In the genomic region with DNA sequence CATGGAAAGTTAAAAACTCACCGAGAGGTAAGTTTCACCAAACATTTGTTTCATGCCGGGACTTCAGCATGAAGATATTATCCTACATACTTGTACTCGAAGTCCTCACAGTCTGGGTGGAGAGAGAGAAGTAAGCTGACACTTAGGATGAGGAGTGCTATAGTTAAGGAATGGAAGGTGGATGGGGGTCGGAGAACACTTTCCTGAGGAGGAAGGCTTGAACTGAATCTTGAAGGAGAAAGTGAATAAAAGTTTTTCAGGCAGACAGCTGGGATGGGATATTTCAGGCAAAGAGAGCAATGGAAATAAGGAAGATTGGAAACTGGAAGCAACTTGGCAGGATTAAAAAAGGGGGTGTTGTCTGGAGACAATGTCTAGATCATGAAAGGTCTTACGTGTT, we compare ENCODE assay signal across 16 cellular contexts.
DNase-seq lines count a peak whose midpoint lies in the region; ATAC-seq and TF ChIP-seq lines count a peak whose summit lies in the region.
"Had no signal": no experiment of that assay in that cellular context is flagged by ENCODE, and none has a peak within 500 bp of the region (broad histone marks: within the 10 kb centered on the region; RNA-seq: fewer than 3 reads in every experiment).

No MANE protein-coding gene starts in this region.

- peaks cover 59% of the 10 kb centered on the region for H3K4me1 ChIP-seq in neural progenitor cell
- H3K4me1 ChIP-seq: BLaER1, HAP-1 had no signal

- TF ChIP-seq CTCF in WTC11 (IDR thresholded peaks at IDR 0.05), result no peak
- no peak for TF ChIP-seq CTCF in neural progenitor cell (IDR thresholded peaks at IDR 0.05)

- DNase-seq in left ventricle myocardium superior, result no peak
- DNase-seq in left cardiac atrium, result no peak
- DNase-seq in WTC11 (ENCODE audit: low spot score), result no peak
- DNase-seq in neural progenitor cell (ENCODE audit: low spot score), result no peak
- DNase-seq in LoVo (ENCODE audit: low spot score), result no peak
- DNase-seq in KBM-7, result no peak
- no peak for DNase-seq in DMS53 treated with DMSO at 0.1 percent for 48 hours (lab: John Stamatoyannopoulos, UW; ENCODE audit: unreplicated experiment)
- DNase-seq: AML-193; CD8-positive, alpha-beta memory T cell; DMS53; GM23248 had no signal

- H3K27me3 ChIP-seq in neural progenitor cell, result no peaks in the 10 kb centered on the region
- H3K27me3 ChIP-seq: BLaER1 had no signal

- H3K4me3 Mint-ChIP-seq in WTC11, result no peak overlapping the region
- H3K4me3 Mint-ChIP-seq in neural progenitor cell, result no peak overlapping the region
- H3K4me3 Mint-ChIP-seq: CD8-positive, alpha-beta memory T cell; HFFc6 had no signal

- ATAC-seq in left ventricle myocardium superior (peak; percentile 17), left cardiac atrium (no peak), WTC11 (0 out of 2 replicates have a peak, but pooled peaks have one; percentile 22)
- ATAC-seq: HepG2 had no signal

- no peaks in the 10 kb centered on the region for H3K36me3 ChIP-seq in neural progenitor cell
- H3K36me3 ChIP-seq: HAP-1 had no signal

- H3K36me3 Mint-ChIP-seq in WTC11, result no peaks in the 10 kb centered on the region
- peaks cover 23% of the 10 kb centered on the region for H3K36me3 Mint-ChIP-seq in neural progenitor cell

- CTCF ChIA-PET in WTC11 (lab: Charles Lee), result interaction anchor here (0.9 kb wide), 1 partner anchor 218 kb away, joined by 3 read pairs; no protein-coding TSS in a partner anchor

- intact Hi-C loops in left ventricle myocardium superior (cut with micrococcal nuclease) (no loop called here), left cardiac atrium (cut with DNase I) (no loop called here)

- no peak overlapping the region for H3K9ac ChIP-seq in neural progenitor cell
- H3K9ac ChIP-seq: BLaER1, GM23248 had no signal

- H3K9me3 Mint-ChIP-seq in WTC11 (no peaks in the 10 kb centered on the region), neural progenitor cell (no peaks in the 10 kb centered on the region)
- H3K9me3 Mint-ChIP-seq: CD8-positive, alpha-beta memory T cell; HFFc6 had no signal

- no peak overlapping the region for H3K4me3 ChIP-seq in neural progenitor cell
- H3K4me3 ChIP-seq: BLaER1, GM23248, HAP-1 had no signal

- H3K9me3 ChIP-seq in neural progenitor cell (ENCODE audit: low read depth), result no peaks in the 10 kb centered on the region
- H3K9me3 ChIP-seq: BLaER1, HAP-1 had no signal

- peaks cover 27% of the 10 kb centered on the region for H3F3A ChIP-seq in neural progenitor cell (ENCODE audit: low read depth)

- no peaks in the 10 kb centered on the region for H3K27me3 Mint-ChIP-seq in WTC11 (ENCODE audit: low read depth)
- H3K27me3 Mint-ChIP-seq in neural progenitor cell (ENCODE audit: insufficient read depth, low read depth), result no peaks in the 10 kb centered on the region
- H3K27me3 Mint-ChIP-seq: CD8-positive, alpha-beta memory T cell had no signal

- POLR2A ChIA-PET in WTC11 (lab: Charles Lee), result no interaction called here

- H3K4me1 Mint-ChIP-seq in WTC11, result peaks cover 12% of the 10 kb centered on the region
- peaks cover 42% of the 10 kb centered on the region for H3K4me1 Mint-ChIP-seq in neural progenitor cell
- H3K4me1 Mint-ChIP-seq: CD8-positive, alpha-beta memory T cell had no signal

- H4K20me1 ChIP-seq in neural progenitor cell (ENCODE audit: low read depth), result no peaks in the 10 kb centered on the region
- H4K20me1 ChIP-seq: BLaER1 had no signal

- H3K79me2 ChIP-seq in neural progenitor cell (ENCODE audit: low read depth), result no peaks in the 10 kb centered on the region

- H2AFZ ChIP-seq in neural progenitor cell (replicated peaks), result no peak overlapping the region
- H2AFZ ChIP-seq: GM23248 had no signal

- H3K27ac ChIP-seq in neural progenitor cell, result no peak overlapping the region
- H3K27ac ChIP-seq: 22Rv1, BLaER1, GM23248 had no signal

- in situ Hi-C loops in KBM-7 (cut with MboI; ENCODE audit: low pct_unique_long_range_greater_than_20kb, low sequenced_read_pairs), result no loop called here

- H3K27ac Mint-ChIP-seq in WTC11, result no peak overlapping the region; the same call in 1 of the 2 replicates
- H3K27ac Mint-ChIP-seq in neural progenitor cell, result no peak overlapping the region
- H3K27ac Mint-ChIP-seq: CD8-positive, alpha-beta memory T cell; HFFc6 had no signal

- H3K4me2 ChIP-seq in neural progenitor cell, result peak overlapping the region; percentile 16
- H3K4me2 ChIP-seq: BLaER1 had no signal

TF ChIP-seq in WTC11, 78 proteins besides CTCF, POLR2A, EP300 and RAD21:
- no peak for TF ChIP-seq ZNF232 (CRISPR knock-in tag; IDR thresholded peaks at IDR 0.05)
- no peak for TF ChIP-seq PRRX2 (CRISPR knock-in tag; IDR thresholded peaks at IDR 0.05)
- TF ChIP-seq, protein P1, sequence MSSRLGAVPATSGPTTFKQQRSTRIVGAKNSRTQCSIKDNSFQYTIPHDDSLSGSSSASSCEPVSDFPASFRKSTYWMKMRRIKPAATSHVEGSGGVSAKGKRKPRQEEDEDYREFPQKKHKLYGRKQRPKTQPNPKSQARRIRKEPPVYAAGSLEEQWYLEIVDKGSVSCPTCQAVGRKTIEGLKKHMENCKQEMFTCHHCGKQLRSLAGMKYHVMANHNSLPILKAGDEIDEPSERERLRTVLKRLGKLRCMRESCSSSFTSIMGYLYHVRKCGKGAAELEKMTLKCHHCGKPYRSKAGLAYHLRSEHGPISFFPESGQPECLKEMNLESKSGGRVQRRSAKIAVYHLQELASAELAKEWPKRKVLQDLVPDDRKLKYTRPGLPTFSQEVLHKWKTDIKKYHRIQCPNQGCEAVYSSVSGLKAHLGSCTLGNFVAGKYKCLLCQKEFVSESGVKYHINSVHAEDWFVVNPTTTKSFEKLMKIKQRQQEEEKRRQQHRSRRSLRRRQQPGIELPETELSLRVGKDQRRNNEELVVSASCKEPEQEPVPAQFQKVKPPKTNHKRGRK (CRISPR knock-in tag; IDR thresholded peaks at IDR 0.05; ENCODE audit: borderline replicate concordance), result no peak
- no peak for TF ChIP-seq NFATC4 (CRISPR knock-in tag; IDR thresholded peaks at IDR 0.05)
- TF ChIP-seq, protein P2, sequence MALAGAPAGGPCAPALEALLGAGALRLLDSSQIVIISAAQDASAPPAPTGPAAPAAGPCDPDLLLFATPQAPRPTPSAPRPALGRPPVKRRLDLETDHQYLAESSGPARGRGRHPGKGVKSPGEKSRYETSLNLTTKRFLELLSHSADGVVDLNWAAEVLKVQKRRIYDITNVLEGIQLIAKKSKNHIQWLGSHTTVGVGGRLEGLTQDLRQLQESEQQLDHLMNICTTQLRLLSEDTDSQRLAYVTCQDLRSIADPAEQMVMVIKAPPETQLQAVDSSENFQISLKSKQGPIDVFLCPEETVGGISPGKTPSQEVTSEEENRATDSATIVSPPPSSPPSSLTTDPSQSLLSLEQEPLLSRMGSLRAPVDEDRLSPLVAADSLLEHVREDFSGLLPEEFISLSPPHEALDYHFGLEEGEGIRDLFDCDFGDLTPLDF (CRISPR knock-in tag; IDR thresholded peaks at IDR 0.05), result no peak
- no peak for TF ChIP-seq JUN (CRISPR knock-in tag; IDR thresholded peaks at IDR 0.05)
- no peak for TF ChIP-seq GRHL2 (CRISPR knock-in tag; IDR thresholded peaks at IDR 0.05; ENCODE audit: insufficient replicate concordance, severe bottlenecking)
- TF ChIP-seq, protein P3, sequence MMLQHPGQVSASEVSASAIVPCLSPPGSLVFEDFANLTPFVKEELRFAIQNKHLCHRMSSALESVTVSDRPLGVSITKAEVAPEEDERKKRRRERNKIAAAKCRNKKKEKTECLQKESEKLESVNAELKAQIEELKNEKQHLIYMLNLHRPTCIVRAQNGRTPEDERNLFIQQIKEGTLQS (CRISPR knock-in tag; conservative IDR thresholded peaks at IDR 0.05), result no peak
- TF ChIP-seq, protein P4, sequence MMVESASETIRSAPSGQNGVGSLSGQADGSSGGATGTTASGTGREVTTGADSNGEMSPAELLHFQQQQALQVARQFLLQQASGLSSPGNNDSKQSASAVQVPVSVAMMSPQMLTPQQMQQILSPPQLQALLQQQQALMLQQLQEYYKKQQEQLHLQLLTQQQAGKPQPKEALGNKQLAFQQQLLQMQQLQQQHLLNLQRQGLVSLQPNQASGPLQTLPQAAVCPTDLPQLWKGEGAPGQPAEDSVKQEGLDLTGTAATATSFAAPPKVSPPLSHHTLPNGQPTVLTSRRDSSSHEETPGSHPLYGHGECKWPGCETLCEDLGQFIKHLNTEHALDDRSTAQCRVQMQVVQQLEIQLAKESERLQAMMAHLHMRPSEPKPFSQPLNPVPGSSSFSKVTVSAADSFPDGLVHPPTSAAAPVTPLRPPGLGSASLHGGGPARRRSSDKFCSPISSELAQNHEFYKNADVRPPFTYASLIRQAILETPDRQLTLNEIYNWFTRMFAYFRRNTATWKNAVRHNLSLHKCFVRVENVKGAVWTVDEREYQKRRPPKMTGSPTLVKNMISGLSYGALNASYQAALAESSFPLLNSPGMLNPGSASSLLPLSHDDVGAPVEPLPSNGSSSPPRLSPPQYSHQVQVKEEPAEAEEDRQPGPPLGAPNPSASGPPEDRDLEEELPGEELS (CRISPR knock-in tag; IDR thresholded peaks at IDR 0.05), result no peak
- TF ChIP-seq, protein P5, sequence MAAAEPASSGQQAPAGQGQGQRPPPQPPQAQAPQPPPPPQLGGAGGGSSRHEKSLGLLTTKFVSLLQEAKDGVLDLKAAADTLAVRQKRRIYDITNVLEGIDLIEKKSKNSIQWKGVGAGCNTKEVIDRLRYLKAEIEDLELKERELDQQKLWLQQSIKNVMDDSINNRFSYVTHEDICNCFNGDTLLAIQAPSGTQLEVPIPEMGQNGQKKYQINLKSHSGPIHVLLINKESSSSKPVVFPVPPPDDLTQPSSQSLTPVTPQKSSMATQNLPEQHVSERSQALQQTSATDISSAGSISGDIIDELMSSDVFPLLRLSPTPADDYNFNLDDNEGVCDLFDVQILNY (CRISPR knock-in tag; IDR thresholded peaks at IDR 0.05), result no peak
- TF ChIP-seq, protein P6, sequence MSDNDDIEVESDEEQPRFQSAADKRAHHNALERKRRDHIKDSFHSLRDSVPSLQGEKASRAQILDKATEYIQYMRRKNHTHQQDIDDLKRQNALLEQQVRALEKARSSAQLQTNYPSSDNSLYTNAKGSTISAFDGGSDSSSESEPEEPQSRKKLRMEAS (CRISPR knock-in tag; IDR thresholded peaks at IDR 0.05), result no peak
- no peak for TF ChIP-seq NR1H2 (CRISPR knock-in tag; IDR thresholded peaks at IDR 0.05)

Comparison
In these comparisons a context has a peak if more than half of its experiments do, and no peak if none do; other contexts are left out.
1. ATAC-seq: peak in left ventricle myocardium superior (single experiment) and WTC11 (single experiment); none in left cardiac atrium (0 of 2).